In the genomic region with DNA sequence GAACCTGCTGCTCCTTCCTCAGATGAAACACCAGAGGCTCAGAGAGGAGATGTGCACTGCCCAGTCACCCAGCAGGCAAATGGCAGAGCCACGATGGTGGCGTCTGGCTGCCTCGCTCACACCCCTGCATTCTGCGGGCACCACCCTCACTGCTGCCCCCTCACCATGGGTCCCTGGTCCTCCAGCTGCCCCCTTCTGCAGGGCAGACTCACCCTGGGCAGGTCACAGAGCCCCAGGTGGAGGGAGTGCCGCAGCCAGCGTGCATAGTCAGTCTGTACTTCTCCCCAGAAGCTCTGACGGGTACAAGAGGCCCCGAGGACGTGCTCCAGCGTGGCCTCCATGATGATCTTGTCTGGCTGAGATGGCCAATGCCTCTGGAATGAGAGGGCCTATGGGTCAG, we compare ENCODE assay signal across 19 cellular contexts. TPM values are rescaled to one million over a fixed set of nuclear protein-coding genes. Genes with fewer than 3 reads are reported as not detected.
DNase-seq lines count a peak whose midpoint lies in the region; ATAC-seq and TF ChIP-seq lines count a peak whose summit lies in the region.
"Had no signal": no experiment of that assay in that cellular context is flagged by ENCODE, and none has a peak within 500 bp of the region (broad histone marks: within the 10 kb centered on the region; RNA-seq: fewer than 3 reads in every experiment).

No MANE protein-coding gene starts in this region.

- no peaks in the 10 kb centered on the region for H3K27me3 Mint-ChIP-seq in endodermal cell (ENCODE audit: insufficient read depth)
- H3K27me3 Mint-ChIP-seq: CD4-positive, alpha-beta T cell had no signal

- no peaks in the 10 kb centered on the region for H3K9me3 Mint-ChIP-seq in endodermal cell
- H3K9me3 Mint-ChIP-seq: CD4-positive, alpha-beta T cell had no signal

- H3K27ac Mint-ChIP-seq in endodermal cell, result no peak overlapping the region
- H3K27ac Mint-ChIP-seq: CD4-positive, alpha-beta T cell had no signal

- H2BK120ac ChIP-seq in neuronal stem cell (ENCODE audit: low read depth, low read length), result no peak overlapping the region

- H3K4me2 ChIP-seq in neuronal stem cell (ENCODE audit: insufficient read depth, low read length, poor library complexity, severe bottlenecking), result no peak overlapping the region
- H3K4me2 ChIP-seq: BLaER1 had no signal

- no peaks in the 10 kb centered on the region for H3K79me1 ChIP-seq in neuronal stem cell (ENCODE audit: low read depth, low read length)

- no peak overlapping the region for H2BK15ac ChIP-seq in neuronal stem cell (ENCODE audit: low read length)

- H3K36me3 ChIP-seq in heart right ventricle, result no peaks in the 10 kb centered on the region
- H3K36me3 ChIP-seq in endodermal cell (ENCODE audit: control insufficient read depth, insufficient read depth, low read length), result no peaks in the 10 kb centered on the region
- no peaks in the 10 kb centered on the region for H3K36me3 ChIP-seq in neuronal stem cell (replicated peaks in 1 of 2; ENCODE audit: control insufficient read depth in 2 of 2, insufficient read depth in 2 of 2, low read length in 2 of 2)
- H3K36me3 ChIP-seq: BLaER1, MG63, SJCRH30 had no signal

- H3K4me3 ChIP-seq in heart right ventricle (no peak overlapping the region), endodermal cell (ENCODE audit: low read length) (no peak overlapping the region), neuronal stem cell (ENCODE audit: low read length in 2 of 2) (no peak overlapping the region)
- H3K4me3 ChIP-seq: BLaER1, MG63, SJCRH30 had no signal

- H3K9me3 ChIP-seq in heart right ventricle (no peaks in the 10 kb centered on the region), endodermal cell (ENCODE audit: control insufficient read depth, low read length) (no peaks in the 10 kb centered on the region), neuronal stem cell (replicated peaks in 1 of 2; ENCODE audit: control insufficient read depth in 2 of 2, insufficient read depth in 1 of 2, low read depth in 1 of 2, low read length in 2 of 2) (no peaks in the 10 kb centered on the region)
- H3K9me3 ChIP-seq: BLaER1, MG63, SJCRH30 had no signal

- no peak overlapping the region for H4K8ac ChIP-seq in neuronal stem cell (ENCODE audit: low read depth, low read length)

- WGBS in heart right ventricle, 2 donors, result 90 to 95% methylated on average over 8 to 10 of the region's 10 CpGs
- WGBS in endodermal cell (ENCODE audit: insufficient coverage in 1 of 2, insufficient read length in 1 of 2), 2 experiments, result 94 to 97% methylated on average over 9 to 10 of the region's 10 CpGs
- no CpG with 5 or more reads among the region's 10 CpGs for WGBS in neuronal stem cell (ENCODE audit: extremely low coverage in 2 of 2, insufficient read length in 2 of 2, insufficient replicate concordance in 1 of 2), 2 donors

- intact Hi-C loops in cardiac septum (cut with DNase I) (loop anchor here (2.0 to 10.0 kb wide), 3 partner anchors 317 to 433 kb away; no protein-coding TSS in a partner anchor), heart right ventricle (cut with DNase I) (loop anchor here (5.0 to 10.0 kb wide), 7 partner anchors 244 to 667 kb away; no protein-coding TSS in a partner anchor)

- H3K4me1 Mint-ChIP-seq in endodermal cell, result no peaks in the 10 kb centered on the region

- H3K27me3 ChIP-seq in heart right ventricle (no peaks in the 10 kb centered on the region), endodermal cell (ENCODE audit: control insufficient read depth, insufficient read depth, low read length, poor library complexity, severe bottlenecking) (no peaks in the 10 kb centered on the region), neuronal stem cell (ENCODE audit: control insufficient read depth in 3 of 3, insufficient read depth in 3 of 3, low read depth in 1 of 3, low read length in 3 of 3) (peaks cover 0 to 7% (median 2%) of the 10 kb centered on the region in 3 experiments)
- H3K27me3 ChIP-seq: BLaER1, MG63 had no signal

- peak overlapping the region; percentile 97 for H2AK5ac ChIP-seq in neuronal stem cell (ENCODE audit: low read depth, low read length)

- no peak overlapping the region for H2BK12ac ChIP-seq in neuronal stem cell (ENCODE audit: low read length)

- no peak overlapping the region for H3K4me3 Mint-ChIP-seq in endodermal cell
- H3K4me3 Mint-ChIP-seq: CD4-positive, alpha-beta T cell had no signal

- no peak overlapping the region for H3K27ac ChIP-seq in heart right ventricle
- no peak overlapping the region for H3K27ac ChIP-seq in endodermal cell (ENCODE audit: low read depth, low read length)
- H3K27ac ChIP-seq in neuronal stem cell (replicated peaks; ENCODE audit: low read length), result no peak overlapping the region
- H3K27ac ChIP-seq: BLaER1, SJCRH30 had no signal

- H3K4ac ChIP-seq in neuronal stem cell (ENCODE audit: low read length), result no peak overlapping the region

- TF ChIP-seq CTCF in heart right ventricle (IDR thresholded peaks at IDR 0.05), result no peak
- TF ChIP-seq CTCF in endodermal cell (conservative IDR thresholded peaks at IDR 0.05), result no peak

- H4K91ac ChIP-seq in neuronal stem cell (ENCODE audit: low read depth, low read length, poor library complexity), result no peak overlapping the region

- no peak overlapping the region for H3K9ac ChIP-seq in endodermal cell (ENCODE audit: extremely low read depth, low read length, poor library complexity, severe bottlenecking)
- H3K9ac ChIP-seq in neuronal stem cell (ENCODE audit: low read depth, low read length, poor library complexity), result peak overlapping the region; percentile 54
- H3K9ac ChIP-seq: BLaER1 had no signal

- H3K18ac ChIP-seq in neuronal stem cell (ENCODE audit: low read length), result peak overlapping the region; percentile 76

- DNase-seq in cardiac septum (ENCODE audit: low spot score), result peak; percentile 64
- DNase-seq in heart right ventricle, result no peak
- DNase-seq in endodermal cell, result peak; percentile 40
- DNase-seq in neuronal stem cell (ENCODE audit: low spot score), result no peak
- no peak for DNase-seq in DMS153 (lab: John Stamatoyannopoulos, UW)
- DNase-seq in HUDEP-2 (lab: John Stamatoyannopoulos, UW; ENCODE audit: unreplicated experiment in 76 of 76), result no peak
- DNase-seq: CD4-positive, alpha-beta T cell; IMR-90; KG1; MG63; NCI-H2029 treated with DMSO at 0.1 percent for 48 hours; NCI-H446 treated with DMSO at 0.1 percent for 48 hours; NCI-H526; NCI-H82; NK-92 treated with Interleukin-12 subunit alpha and Interleukin-12 subunit beta, amount 100 ng/mL, for 24 hours; PC-3; SJCRH30 had no signal

- H3K23ac ChIP-seq in neuronal stem cell (ENCODE audit: low read depth, low read length, poor library complexity), result no peak overlapping the region

- H3K36me3 Mint-ChIP-seq in endodermal cell (ENCODE audit: low read depth), result no peaks in the 10 kb centered on the region

- peak overlapping the region; percentile 47 for H3K14ac ChIP-seq in neuronal stem cell (ENCODE audit: low read length)

- ATAC-seq in heart right ventricle (no peak), GM18873 (IDR thresholded peaks at IDR 0.05; ENCODE audit: low FRiP score, unreplicated experiment) (no peak)
- ATAC-seq: PC-3 had no signal

- no peak overlapping the region for H2AFZ ChIP-seq in neuronal stem cell (ENCODE audit: low read length)

- H3K4me1 ChIP-seq in heart right ventricle, result peaks cover 0 to 19% (median 5%) of the 10 kb centered on the region in 9 donors
- no peaks in the 10 kb centered on the region for H3K4me1 ChIP-seq in endodermal cell (ENCODE audit: control insufficient read depth, insufficient read depth, low read length)
- peaks cover 5 to 7% of the 10 kb centered on the region in 2 donors for H3K4me1 ChIP-seq in neuronal stem cell (ENCODE audit: control insufficient read depth in 2 of 2, insufficient read depth in 1 of 2, low read depth in 1 of 2, low read length in 2 of 2)

- H2BK5ac ChIP-seq in neuronal stem cell (ENCODE audit: low read length), result no peak overlapping the region

RNA-seq across cellular contexts. Expression of a gene that starts 52.9 kb away (rescaled TPM):
- 0.43 TPM for total RNA-seq in cardiac septum
- 1 to 10 TPM in 7 of 10 donors, under 1 TPM in 3; 0.22 to 3.8 (median 1.5) TPM for total RNA-seq in heart right ventricle
- under 1 TPM; 0.22 to 0.78 TPM for polyA plus RNA-seq in heart right ventricle
- total RNA-seq in endodermal cell, result 10 to 100 TPM; 55.2 to 62.3 TPM
- 48.6 TPM for polyA plus RNA-seq in endodermal cell (2013, experiment 1 of 2)
- polyA plus RNA-seq in endodermal cell (2013, experiment 2 of 2), result 43.6 TPM
- 48.2 TPM for polyA plus RNA-seq in neuronal stem cell (2013, experiment 1 of 2)
- polyA plus RNA-seq in neuronal stem cell (2013, experiment 2 of 2), result 49.5 TPM

Comparison
In these comparisons a context has a peak if more than half of its experiments do, and no peak if none do; other contexts are left out.
1. DNase-seq: peak in cardiac septum (single experiment) and endodermal cell (single experiment); none in heart right ventricle (0 of 2), neuronal stem cell (single experiment), DMS153 (single experiment) and HUDEP-2 (0 of 76).
2. RNA of a gene that starts 52.9 kb away (total RNA-seq): 55.2 to 62.3 TPM in endodermal cell; 0.22 to 3.8 TPM in heart right ventricle and 0.43 TPM in cardiac septum (single experiment); every median in the first group is over 10 times any median in the second.